ENCODE assay signal across 24 cellular contexts in the genomic region with DNA sequence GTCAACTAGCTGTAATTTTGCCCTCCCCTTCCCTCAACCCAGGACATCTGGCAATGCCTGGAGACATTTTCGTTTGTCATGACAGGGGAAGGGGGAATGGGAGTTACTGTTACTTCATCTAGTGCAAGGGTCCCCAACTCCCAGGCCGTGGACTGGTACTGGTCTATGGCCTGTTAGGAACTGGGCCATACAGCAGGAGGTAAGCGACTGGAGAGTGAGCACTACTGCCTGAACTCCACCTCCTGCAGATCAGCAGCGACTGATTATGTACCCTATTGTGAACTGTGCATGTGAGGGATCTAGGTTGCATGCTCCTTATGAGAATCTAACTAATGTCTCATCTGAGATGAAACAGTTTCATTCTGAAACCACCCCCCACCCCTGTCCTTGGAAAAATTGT. TPM values are rescaled to one million over a fixed set of nuclear protein-coding genes. Genes with fewer than 3 reads are reported as not detected.
"Had no signal": no experiment of that assay in that cellular context is flagged by ENCODE, and none has a peak within 500 bp of the region (broad histone marks: within the 10 kb centered on the region; RNA-seq: fewer than 3 reads in every experiment).

No MANE protein-coding gene starts in this region.

- H2AFZ ChIP-seq: PC-9 had no signal

- H3K4me1 ChIP-seq: Peyer's patch, SJCRH30 had no signal

- H3K27me3 ChIP-seq: Peyer's patch, SJCRH30 had no signal

- DNase-seq: IMR-90, MV-4-11, NCI-H1092, NCI-H1436, NCI-H187, NCI-H2029, NCI-H2081 treated with DMSO at 0.1 percent for 48 hours, NCI-H2171, NCI-H226, NCI-H446, NCI-H510A, NCI-H524 treated with DMSO at 0.1 percent for 48 hours, NCI-H69, NCI-H774, OCI-M1, PC-9, Peyer's patch, SHP77 treated with DMSO at 0.1 percent for 48 hours, SJCRH30, T-helper 1 cell had no signal

- H3K4me3 ChIP-seq: PC-9, Peyer's patch, SJCRH30 had no signal

- ATAC-seq: Right ventricle myocardium inferior, SK-N-SH treated with all-trans-retinoic acid at 6 μM for 48 hours had no signal

- H3K9ac ChIP-seq: KMS-11 had no signal

- H3K9me3 ChIP-seq: Peyer's patch, SJCRH30 had no signal

- H3K36me3 ChIP-seq: Peyer's patch, SJCRH30 had no signal

- H3K27ac ChIP-seq: KMS-11, PC-9, Peyer's patch, SJCRH30 had no signal

- H3K4me2 ChIP-seq: KMS-11, PC-9 had no signal

RNA-seq across cellular contexts. Expression of gene GPR85, which starts 54.3 kb away (rescaled TPM):
- total RNA-seq: HT-29, Peyer's patch had no signal
